In genomic region chr2:135948642-135949355, GRCh38 we compare ENCODE assay signal across 8 cellular contexts. TPM values are rescaled to one million over a fixed set of nuclear protein-coding genes. Genes with fewer than 3 reads are reported as not detected.
DNase-seq lines count a peak whose midpoint lies in the region; ATAC-seq and TF ChIP-seq lines count a peak whose summit lies in the region.

No MANE protein-coding gene starts in this region.

- H3K36me3 ChIP-seq in hepatocyte (replicated peaks; ENCODE audit: insufficient read depth, low read depth), result no peaks in the 10 kb centered on the region

- H3K27me3 ChIP-seq in hepatocyte, result no peaks in the 10 kb centered on the region

- H3K27ac Mint-ChIP-seq in activated CD8-positive, alpha-beta T cell treated with anti-CD3 and anti-CD28 coated beads for 36 hours, result peak overlapping the region; percentile 88

- peaks cover 8% of the 10 kb centered on the region for H3K9me3 Mint-ChIP-seq in activated CD8-positive, alpha-beta T cell treated with anti-CD3 and anti-CD28 coated beads for 36 hours

- H3K27ac ChIP-seq in hepatocyte, result peak overlapping the region; percentile 39

- H3K36me3 Mint-ChIP-seq in activated CD8-positive, alpha-beta T cell treated with anti-CD3 and anti-CD28 coated beads for 36 hours (ENCODE audit: low read depth), result peaks cover 60% of the 10 kb centered on the region

- POLR2A ChIA-PET in activated CD8-positive, alpha-beta T cell treated with anti-CD3 and anti-CD28 coated beads for 36 hours (lab: Charles Lee), result interaction anchor here (0.6 to 1.0 kb wide), 2 partner anchors 35 to 183 kb away, joined by 3 read pairs; no protein-coding TSS in a partner anchor

- DNase-seq in activated T-cell treated with anti-CD3 and anti-CD28 coated beads, Interleukin-2, amount 50 U/mL, for 1 hour, result peak; percentile 33
- DNase-seq in activated T-cell treated with anti-CD3 and anti-CD28 coated beads for 4 hours (no peak), hepatocyte (ENCODE audit: low spot score) (peak; percentile 9), SHP77 (lab: John Stamatoyannopoulos, UW) (no peak)
- peak; percentile 49 for DNase-seq in activated CD8-positive, alpha-beta T cell treated with anti-CD3 and anti-CD28 coated beads for 36 hours

- H3K4me1 ChIP-seq in hepatocyte (ENCODE audit: insufficient read depth), result no peaks in the 10 kb centered on the region

- H3K9me3 ChIP-seq in hepatocyte (ENCODE audit: low read depth), result no peaks in the 10 kb centered on the region

- no peak for TF ChIP-seq CTCF in activated CD8-positive, alpha-beta T cell treated with anti-CD3 and anti-CD28 coated beads for 36 hours (IDR thresholded peaks at IDR 0.05)
- no peak for TF ChIP-seq CTCF in hepatocyte (IDR thresholded peaks at IDR 0.05; ENCODE audit: poor library complexity)

- H3K4me3 ChIP-seq in hepatocyte, result no peak overlapping the region

- H2AFZ ChIP-seq in hepatocyte, result no peak overlapping the region

- H3K79me2 ChIP-seq in hepatocyte, result peaks cover 48% of the 10 kb centered on the region

- peak; percentile 80 for ATAC-seq in HG03378 (IDR thresholded peaks at IDR 0.05; ENCODE audit: unreplicated experiment)
- ATAC-seq in activated CD8-positive, alpha-beta T cell treated with anti-CD3 and anti-CD28 coated beads for 36 hours, result peak; percentile 73
- no peak for ATAC-seq in GM19324 (IDR thresholded peaks at IDR 0.05; ENCODE audit: low FRiP score, unreplicated experiment)
- ATAC-seq in HG03097 (IDR thresholded peaks at IDR 0.05; ENCODE audit: low FRiP score, unreplicated experiment), result no peak

- peaks cover 5% of the 10 kb centered on the region for H4K20me1 ChIP-seq in hepatocyte (ENCODE audit: insufficient read depth, poor library complexity, severe bottlenecking)

- H3K9me2 ChIP-seq in hepatocyte (replicated peaks; ENCODE audit: insufficient read depth), result no peaks in the 10 kb centered on the region

- no peaks in the 10 kb centered on the region for H3K27me3 Mint-ChIP-seq in activated CD8-positive, alpha-beta T cell treated with anti-CD3 and anti-CD28 coated beads for 36 hours

- CTCF ChIA-PET in activated CD8-positive, alpha-beta T cell treated with anti-CD3 and anti-CD28 coated beads for 36 hours (lab: Charles Lee), result interaction anchor here (0.7 to 2.4 kb wide), 3 partner anchors 12 to 47 kb away, joined by 3 to 11 read pairs (median 4); no protein-coding TSS in a partner anchor

- 85% methylated on average over 9 of the region's 9 CpGs for WGBS in hepatocyte (ENCODE audit: low lambda C conversion rate, missing lambda C conversion rate)

- H3K4me3 Mint-ChIP-seq in activated CD8-positive, alpha-beta T cell treated with anti-CD3 and anti-CD28 coated beads for 36 hours, result peak overlapping the region; percentile 27

- no peak overlapping the region for H3K4me2 ChIP-seq in hepatocyte

- H3K4me1 Mint-ChIP-seq in activated CD8-positive, alpha-beta T cell treated with anti-CD3 and anti-CD28 coated beads for 36 hours (ENCODE audit: low read depth), result peaks cover 61% of the 10 kb centered on the region

- intact Hi-C loops in activated CD8-positive, alpha-beta T cell treated with anti-CD3 and anti-CD28 coated beads for 36 hours (cut with micrococcal nuclease), result loop anchor here (5.0 kb wide), 1 partner anchor 34 kb away; no protein-coding TSS in a partner anchor

RNA-seq across cellular contexts. Expression of gene DARS1, which starts 36.6 kb away (rescaled TPM):
- 100 to 1,000 TPM; 210 to 211 TPM for total RNA-seq in activated CD8-positive, alpha-beta T cell treated with anti-CD3 and anti-CD28 coated beads for 36 hours
- total RNA-seq in hepatocyte, result 69.5 and 76.2 TPM in 2 replicates
- 52.5 and 67.0 TPM in 2 replicates for polyA plus RNA-seq in hepatocyte

Comparison
In these comparisons a context has a peak if more than half of its experiments do, and no peak if none do; other contexts are left out.
1. DNase-seq: peak in activated T-cell treated with anti-CD3 and anti-CD28 coated beads, Interleukin-2, amount 50 U/mL, for 1 hour (single experiment), activated CD8-positive, alpha-beta T cell treated with anti-CD3 and anti-CD28 coated beads for 36 hours (single experiment) and hepatocyte (single experiment); none in activated T-cell treated with anti-CD3 and anti-CD28 coated beads for 4 hours (single experiment) and SHP77 (0 of 2).
2. ATAC-seq: peak in HG03378 (single experiment) and activated CD8-positive, alpha-beta T cell treated with anti-CD3 and anti-CD28 coated beads for 36 hours (single experiment); none in GM19324 (single experiment) and HG03097 (single experiment).